Comparison of ENCODE assay signal across 15 cellular contexts in the genomic region with DNA sequence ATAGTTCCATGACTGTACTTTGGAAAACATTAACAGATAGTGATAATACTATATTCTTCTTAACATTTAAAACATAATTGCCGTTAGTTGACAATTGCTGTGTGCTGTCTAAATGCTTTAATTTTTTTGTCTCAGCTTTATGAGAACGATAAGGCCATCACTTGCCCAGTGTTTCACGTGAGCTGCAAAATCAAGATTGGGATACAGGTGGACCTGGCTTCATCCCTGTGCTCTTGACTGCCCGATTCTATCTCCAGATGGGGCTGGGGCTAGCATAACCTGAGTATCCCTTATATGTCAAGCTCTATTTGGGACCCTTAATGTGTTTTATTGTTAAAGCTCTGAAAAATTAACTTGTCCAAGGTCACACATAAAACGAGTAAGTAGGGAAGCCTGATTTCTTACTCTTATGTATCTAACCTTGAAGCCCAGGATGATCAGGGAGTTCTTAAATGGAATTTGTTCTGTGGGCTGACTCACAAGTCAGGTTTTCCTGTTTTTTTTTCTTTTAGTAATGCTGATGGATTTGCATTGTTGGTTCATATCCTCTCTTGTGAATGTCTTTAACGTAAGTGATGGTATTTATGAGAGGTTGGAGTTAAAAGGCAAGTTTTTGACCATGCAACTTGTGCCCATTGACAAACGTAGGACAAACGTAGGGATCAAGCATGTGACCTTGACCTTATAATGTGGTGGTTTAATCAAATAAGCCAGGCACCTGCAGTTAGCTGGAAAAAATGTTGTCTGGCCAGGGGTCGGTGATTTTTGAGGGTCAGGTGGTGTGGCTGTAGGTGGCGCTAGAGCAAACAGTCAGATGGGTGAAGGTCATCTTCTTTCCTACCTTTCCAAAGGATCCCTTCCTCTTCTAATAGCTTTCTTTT. TPM values are rescaled to one million over a fixed set of nuclear protein-coding genes. Genes with fewer than 3 reads are reported as not detected.
DNase-seq lines count a peak whose midpoint lies in the region; ATAC-seq, FAIRE-seq and TF ChIP-seq lines count a peak whose summit lies in the region.
"Had no signal": no experiment of that assay in that cellular context is flagged by ENCODE, and none has a peak within 500 bp of the region (broad histone marks: within the 10 kb centered on the region; RNA-seq: fewer than 3 reads in every experiment).

No MANE protein-coding gene starts in this region.

- H3K9ac ChIP-seq in OCI-LY3 (ENCODE audit: low read length) (no peak overlapping the region), endothelial cell of umbilical vein (replicated peaks; ENCODE audit: extremely low read depth, insufficient read depth, low read length) (peak overlapping the region; percentile 40)

- POLR2A ChIA-PET in endothelial cell of umbilical vein (lab: Charles Lee), result no interaction called here

- dilution Hi-C loops in endothelial cell of umbilical vein (cut with MboI; ENCODE audit: extremely low pct_ligation_motif_present, low sequenced_read_pairs), result no loop called here

- peak; percentile 86 for DNase-seq in endothelial cell of umbilical vein (ENCODE audit: low read depth, low spot score)
- no peak for DNase-seq in retinal pigment epithelial cell (ENCODE audit: low read depth)
- DNase-seq in SK-N-DZ (ENCODE audit: low spot score), result no peak
- DNase-seq: activated naive CD8-positive, alpha-beta T cell treated with anti-CD3 and anti-CD28 coated beads, Interleukin-2, amount 10 ng/mL, durations not matched to agents 7 days and 5 days; CD4-positive, alpha-beta memory T cell; heart left ventricle; NCI-H1092 treated with DMSO at 0.1 percent for 48 hours; NCI-H526 treated with DMSO at 0.1 percent for 48 hours; SHP77 treated with DMSO at 0.1 percent for 48 hours; substantia nigra had no signal

- H3K36me3 ChIP-seq in OCI-LY3 (replicated peaks; ENCODE audit: low read depth, low read length) (peaks cover 8% of the 10 kb centered on the region), endothelial cell of umbilical vein (ENCODE audit: control insufficient read depth in 2 of 2, extremely low read depth in 1 of 2, insufficient read depth in 2 of 2, low read length in 2 of 2) (no peaks in the 10 kb centered on the region)
- H3K36me3 ChIP-seq: heart left ventricle had no signal

- H2AFZ ChIP-seq in OCI-LY3 (ENCODE audit: low read depth, low read length) (no peak overlapping the region), endothelial cell of umbilical vein (ENCODE audit: low read depth, low read length) (no peak overlapping the region)

- H3K4me1 ChIP-seq in OCI-LY3 (ENCODE audit: low read length) (peaks cover 56% of the 10 kb centered on the region), endothelial cell of umbilical vein (ENCODE audit: control insufficient read depth, extremely low read depth, insufficient read depth, low read length) (peaks cover 57% of the 10 kb centered on the region)

- no peaks in the 10 kb centered on the region for H3K9me3 ChIP-seq in OCI-LY3 (ENCODE audit: insufficient read depth, low read length)
- no peaks in the 10 kb centered on the region for H3K9me3 ChIP-seq in endothelial cell of umbilical vein (replicated peaks; ENCODE audit: control insufficient read depth, insufficient read depth, low read length)

- H4K20me1 ChIP-seq in OCI-LY3 (ENCODE audit: insufficient read depth, low read length) (no peaks in the 10 kb centered on the region), endothelial cell of umbilical vein (replicated peaks; ENCODE audit: control insufficient read depth, extremely low read depth, insufficient read depth, low read length) (no peaks in the 10 kb centered on the region)

- TSS peak; percentile 81 for BruUV-seq in endothelial cell of umbilical vein (replicated peaks; lab: Mats Ljungman, UMichigan)

- FAIRE-seq in endothelial cell of umbilical vein (lab: Jason Lieb, UNC), result peak; percentile 84

- no peaks in the 10 kb centered on the region for H3K27me3 ChIP-seq in OCI-LY3 (ENCODE audit: low read depth, low read length)
- no peaks in the 10 kb centered on the region for H3K27me3 ChIP-seq in endothelial cell of umbilical vein (ENCODE audit: control insufficient read depth in 2 of 2, insufficient read depth in 2 of 2, low read length in 2 of 2)
- H3K27me3 ChIP-seq: heart left ventricle had no signal

- H3K4me3 ChIP-seq in GM12875 (ENCODE audit: low read depth, low read length) (no peak overlapping the region), OCI-LY3 (ENCODE audit: low read length) (no peak overlapping the region), endothelial cell of umbilical vein (replicated peaks in 1 of 3; ENCODE audit: insufficient read depth in 1 of 3, low read depth in 1 of 3, low read length in 3 of 3) (peak overlapping the region in 1 of 3 experiments; percentile 25), retinal pigment epithelial cell (ENCODE audit: low read length) (no peak overlapping the region)
- H3K4me3 ChIP-seq: heart left ventricle, skin epidermis had no signal

- CTCF ChIA-PET in endothelial cell of umbilical vein (lab: Charles Lee), result interaction anchor here (1.1 to 3.6 kb wide), 5 partner anchors 16 to 101 kb away, joined by 3 to 16 read pairs (median 4); no protein-coding TSS in a partner anchor

- TF ChIP-seq POLR2A in endothelial cell of umbilical vein (IDR thresholded peaks at IDR 0.05; ENCODE audit: low read depth, low read length), result no peak

- H3K27ac ChIP-seq in OCI-LY3 (ENCODE audit: low read length), result no peak overlapping the region
- H3K27ac ChIP-seq in endothelial cell of umbilical vein (ENCODE audit: insufficient read depth, low read depth, low read length), result peak overlapping the region; percentile 68
- H3K27ac ChIP-seq: heart left ventricle, skin epidermis had no signal

- ATAC-seq in HG03469 (IDR thresholded peaks at IDR 0.05; ENCODE audit: unreplicated experiment) (no peak), GM21360 (IDR thresholded peaks at IDR 0.05; ENCODE audit: unreplicated experiment) (no peak)
- ATAC-seq: heart left ventricle had no signal

- H3K4me2 ChIP-seq in OCI-LY3 (ENCODE audit: low read length) (0 out of 2 replicates have a peak overlapping the region, but pooled peaks have one; percentile 2), endothelial cell of umbilical vein (ENCODE audit: insufficient read depth, low read length) (peak overlapping the region; percentile 80)

- TF ChIP-seq CTCF in GM12875 (IDR thresholded peaks at IDR 0.05; ENCODE audit: borderline replicate concordance, insufficient read depth, low read depth, low read length), result 0 out of 2 replicates have a peak, but pooled peaks have one; percentile 8
- peak; percentile 69 for TF ChIP-seq CTCF in OCI-LY3 (IDR thresholded peaks at IDR 0.05; ENCODE audit: low read depth, low read length)
- peak; percentile 29 for TF ChIP-seq CTCF in endothelial cell of umbilical vein (IDR thresholded peaks at IDR 0.05; ENCODE audit: extremely low read depth in 1 of 2, insufficient read depth in 1 of 2, low read depth in 1 of 2, low read length in 2 of 2)
- peak; percentile 19 for TF ChIP-seq CTCF in retinal pigment epithelial cell (conservative IDR thresholded peaks at IDR 0.05; ENCODE audit: low read depth, low read length)

- H3K79me2 ChIP-seq in OCI-LY3 (ENCODE audit: low read length), result peaks cover 51% of the 10 kb centered on the region
- peaks cover 77% of the 10 kb centered on the region for H3K79me2 ChIP-seq in endothelial cell of umbilical vein (ENCODE audit: control insufficient read depth, insufficient read depth, low read length)

- intact Hi-C loops in endothelial cell of umbilical vein (cut with micrococcal nuclease), result loop anchor here (1.0 to 10.0 kb wide), 4 partner anchors 29 to 453 kb away; no protein-coding TSS in a partner anchor

- no peaks in the 10 kb centered on the region for H3K9me1 ChIP-seq in endothelial cell of umbilical vein (replicated peaks; ENCODE audit: control insufficient read depth, extremely low read depth, insufficient read depth, low read length)

TF ChIP-seq in endothelial cell of umbilical vein, 7 proteins besides CTCF, POLR2A, EP300 and RAD21:
- TF ChIP-seq GATA2 (IDR thresholded peaks at IDR 0.05; ENCODE audit: insufficient read depth, insufficient read length, low read depth, low read length) (no peak), EZH2 (IDR thresholded peaks at IDR 0.05; ENCODE audit: borderline replicate concordance, low read depth, low read length, severe bottlenecking) (no peak), FOS (IDR thresholded peaks at IDR 0.05; ENCODE audit: borderline replicate concordance, insufficient read depth, low read length) (peak; percentile 83), JUN (IDR thresholded peaks at IDR 0.05; ENCODE audit: borderline replicate concordance, insufficient read depth, insufficient read length, low read depth) (peak; percentile 82), MYC (IDR thresholded peaks at IDR 0.05; ENCODE audit: low read depth, low read length) (no peak), POLR2AphosphoS5 (IDR thresholded peaks at IDR 0.05; ENCODE audit: insufficient read depth, low read depth, low read length) (peak; percentile 26)
- TF ChIP-seq, protein P1, sequence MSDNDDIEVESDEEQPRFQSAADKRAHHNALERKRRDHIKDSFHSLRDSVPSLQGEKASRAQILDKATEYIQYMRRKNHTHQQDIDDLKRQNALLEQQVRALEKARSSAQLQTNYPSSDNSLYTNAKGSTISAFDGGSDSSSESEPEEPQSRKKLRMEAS (IDR thresholded peaks at IDR 0.05; ENCODE audit: insufficient read depth, insufficient read length), result no peak
TF ChIP-seq in endothelial cell of umbilical vein: peak in this region for 3.

RNA-seq across cellular contexts. Expression of a gene that starts 3.6 kb away (rescaled TPM):
- 37.6 and 39.8 TPM in 2 replicates for total RNA-seq in endothelial cell of umbilical vein
- 6.8 and 10.7 TPM in 2 replicates for polyA plus RNA-seq in endothelial cell of umbilical vein
- polyA plus RNA-seq in endothelial cell of umbilical vein (2011; cell fraction: cytosol; rRNA removed), result 15.5 and 17.7 TPM in 2 replicates
- 9.1 and 15.1 TPM in 2 replicates for polyA plus RNA-seq in endothelial cell of umbilical vein (2011; cell fraction: nucleus; rRNA removed)
- 13.6 and 28.8 TPM in 2 replicates for polyA plus RNA-seq in endothelial cell of umbilical vein (2012)
- 12.9 and 17.3 TPM in 2 replicates for polyA minus RNA-seq in endothelial cell of umbilical vein
- not detected for polyA minus RNA-seq in endothelial cell of umbilical vein (2011; cell fraction: cytosol; rRNA and poly(A)+ RNA removed)
- polyA minus RNA-seq in endothelial cell of umbilical vein (2011; cell fraction: nucleus; rRNA and poly(A)+ RNA removed), result 10.2 and 12.3 TPM in 2 replicates
- 38.9 and 46.0 TPM in 2 replicates for polyA plus RNA-seq in SK-N-DZ (2014; cell fraction: cytosol; rRNA removed)
- 17.1 and 24.7 TPM in 2 replicates for polyA plus RNA-seq in SK-N-DZ (2014; cell fraction: nucleus; rRNA removed)

Comparison
In these comparisons a context has a peak if more than half of its experiments do, and no peak if none do; other contexts are left out.
1. CTCF ChIP-seq: peak in every context shown above with its lines; median percentile 69 in OCI-LY3; 29 in endothelial cell of umbilical vein; 19 in retinal pigment epithelial cell; 8 in GM12875.